Comparison of ENCODE assay signal across 11 cellular contexts in genomic region chr4:118282692-118283091, GRCh38.
DNase-seq lines count a peak whose midpoint lies in the region; ATAC-seq, FAIRE-seq and TF ChIP-seq lines count a peak whose summit lies in the region.
"Had no signal": no experiment of that assay in that cellular context is flagged by ENCODE, and none has a peak within 500 bp of the region (broad histone marks: within the 10 kb centered on the region; RNA-seq: fewer than 3 reads in every experiment).

No MANE protein-coding gene starts in this region.

- H3F3A ChIP-seq in PC-3 (ENCODE audit: low read length, unreplicated experiment), result peaks cover 24% of the 10 kb centered on the region

- H3K4me3 ChIP-seq in A549, result no peak overlapping the region
- H3K4me3 ChIP-seq in PC-3 (ENCODE audit: low read length), result no peak overlapping the region
- no peak overlapping the region for H3K4me3 ChIP-seq in endodermal cell (ENCODE audit: low read length)
- H3K4me3 ChIP-seq in right cardiac atrium (ENCODE audit: low read length), result no peak overlapping the region
- H3K4me3 ChIP-seq: SJSA1 had no signal

- H3K9me3 Mint-ChIP-seq in endodermal cell, result no peaks in the 10 kb centered on the region
- H3K9me3 Mint-ChIP-seq: stimulated activated naive CD8-positive, alpha-beta T cell treated with anti-CD3 and anti-CD28 coated beads, Interleukin-15, amount 100 ng/mL, for 72 hours had no signal

- H3K9me3 ChIP-seq in A549 (no peaks in the 10 kb centered on the region), PC-3 (ENCODE audit: low read length) (no peaks in the 10 kb centered on the region), endodermal cell (ENCODE audit: control insufficient read depth, low read length) (no peaks in the 10 kb centered on the region), right cardiac atrium (ENCODE audit: control insufficient read depth, low read length) (no peaks in the 10 kb centered on the region)
- H3K9me3 ChIP-seq: SJSA1 had no signal

- FAIRE-seq in A549 (lab: Jason Lieb, UNC), result no peak

- 13% methylated on average over 4 of the region's 4 CpGs for WGBS in A549 (ENCODE audit: missing lambda C conversion rate)
- WGBS in endodermal cell (ENCODE audit: insufficient coverage in 1 of 2, insufficient read length in 1 of 2), 2 experiments, result 87 to 94% methylated on average over 4 of the region's 4 CpGs
- 54% methylated on average over 4 of the region's 4 CpGs for WGBS in right cardiac atrium

- peaks cover 10% of the 10 kb centered on the region for H3K36me3 Mint-ChIP-seq in endodermal cell (ENCODE audit: low read depth)

- H3K9ac ChIP-seq in PC-3 (ENCODE audit: low read length) (no peak overlapping the region), endodermal cell (ENCODE audit: extremely low read depth, low read length, poor library complexity, severe bottlenecking) (no peak overlapping the region)

- POLR2A ChIA-PET in A549 (lab: Yijun Ruan, JAX), result no interaction called here
- POLR2A ChIA-PET in PC-3 (lab: Charles Lee; ENCODE audit: unreplicated experiment), result no interaction called here

- no peaks in the 10 kb centered on the region for H3K9me2 ChIP-seq in PC-3 (replicated peaks; ENCODE audit: low read length)

- H3K36me3 ChIP-seq in PC-3 (ENCODE audit: low read depth, low read length) (peaks cover 27% of the 10 kb centered on the region), endodermal cell (ENCODE audit: control insufficient read depth, insufficient read depth, low read length) (peaks cover 27% of the 10 kb centered on the region)

- no peak for TF ChIP-seq POLR2A in A549 (IDR thresholded peaks at IDR 0.05; ENCODE audit: low read length)

- no peak for TF ChIP-seq RAD21 in A549 (conservative IDR thresholded peaks at IDR 0.05 in 1 of 2, IDR thresholded peaks at IDR 0.05 in 1 of 2)

- H4K20me1 ChIP-seq in PC-3 (ENCODE audit: low read length), result peaks cover 31% of the 10 kb centered on the region

- H3K27me3 Mint-ChIP-seq in endodermal cell (ENCODE audit: insufficient read depth), result no peaks in the 10 kb centered on the region
- H3K27me3 Mint-ChIP-seq: stimulated activated naive CD8-positive, alpha-beta T cell treated with anti-CD3 and anti-CD28 coated beads, Interleukin-15, amount 100 ng/mL, for 72 hours had no signal

- TF ChIP-seq CTCF in A549 (IDR thresholded peaks at IDR 0.05) (no peak), PC-3 (conservative IDR thresholded peaks at IDR 0.05; ENCODE audit: low read depth, low read length) (no peak), endodermal cell (conservative IDR thresholded peaks at IDR 0.05) (no peak), GM10266 (IDR thresholded peaks at IDR 0.05; ENCODE audit: control insufficient read depth, insufficient read depth, low read depth, missing control alignments) (no peak)

- TF ChIP-seq EP300 in A549 (IDR thresholded peaks at IDR 0.05), result no peak

- H3K27me3 ChIP-seq in PC-3 (ENCODE audit: low read length), result no peaks in the 10 kb centered on the region
- no peaks in the 10 kb centered on the region for H3K27me3 ChIP-seq in endodermal cell (ENCODE audit: control insufficient read depth, insufficient read depth, low read length, poor library complexity, severe bottlenecking)
- H3K27me3 ChIP-seq in right cardiac atrium (ENCODE audit: control insufficient read depth, insufficient read depth), result no peaks in the 10 kb centered on the region
- H3K27me3 ChIP-seq: SJSA1 had no signal

- peaks cover 21% of the 10 kb centered on the region for H3K79me2 ChIP-seq in PC-3 (ENCODE audit: low read length)

- H3K4me1 ChIP-seq in A549, result peaks cover 22% of the 10 kb centered on the region
- peaks cover 12% of the 10 kb centered on the region for H3K4me1 ChIP-seq in PC-3 (ENCODE audit: insufficient read depth, low read length)
- peaks cover 3% of the 10 kb centered on the region for H3K4me1 ChIP-seq in endodermal cell (ENCODE audit: control insufficient read depth, insufficient read depth, low read length)
- H3K4me1 ChIP-seq in right cardiac atrium (ENCODE audit: control insufficient read depth, insufficient read depth, low read length), result no peaks in the 10 kb centered on the region

- intact Hi-C loops in PC-3 (cut with micrococcal nuclease), result loop anchor here (5.0 to 10.0 kb wide), 3 partner anchors 45 to 312 kb away; no protein-coding TSS in a partner anchor
- intact Hi-C loops in right cardiac atrium (cut with DNase I), result no loop called here

- H3K4me2 ChIP-seq in A549 (no peak overlapping the region), PC-3 (ENCODE audit: low read length) (no peak overlapping the region)

- BruUV-seq in PC-3 (replicated peaks; lab: Mats Ljungman, UMichigan), result no TSS peak

- no peak for DNase-seq in A549 (ENCODE audit: low read depth in 1 of 2, low spot score in 1 of 2)
- DNase-seq in GM03348 (ENCODE audit: low spot score), result peak; percentile 66
- peak; percentile 59 for DNase-seq in PC-3
- DNase-seq in endodermal cell, result peak; percentile 54
- no peak for DNase-seq in GM10266 (ENCODE audit: extremely low spot score)
- no peak for DNase-seq in DMS153 treated with DMSO at 0.1 percent for 48 hours (lab: John Stamatoyannopoulos, UW; ENCODE audit: unreplicated experiment)
- no peak for DNase-seq in NCI-H526 treated with DMSO at 0.1 percent for 48 hours (lab: John Stamatoyannopoulos, UW)
- DNase-seq in right cardiac atrium, result no peak
- DNase-seq: GF-D8; stimulated activated naive CD8-positive, alpha-beta T cell treated with anti-CD3 and anti-CD28 coated beads, Interleukin-15, amount 100 ng/mL, for 72 hours had no signal

- H3K27ac ChIP-seq in A549 (no peak overlapping the region), PC-3 (ENCODE audit: low read length) (no peak overlapping the region), endodermal cell (ENCODE audit: low read depth, low read length) (no peak overlapping the region), right cardiac atrium (ENCODE audit: low read length) (no peak overlapping the region)
- H3K27ac ChIP-seq: SJSA1 had no signal

- no peak overlapping the region for H2AFZ ChIP-seq in PC-3 (ENCODE audit: low read length)

- ATAC-seq in A549, result peak; percentile 26 to 34; a peak in 2 of 6 replicates
- ATAC-seq in PC-3, result no peak
- no peak for ATAC-seq in right cardiac atrium
- ATAC-seq: stimulated activated naive CD8-positive, alpha-beta T cell treated with anti-CD3 and anti-CD28 coated beads, Interleukin-15, amount 100 ng/mL, for 72 hours had no signal

- H3K27ac Mint-ChIP-seq in endodermal cell, result no peak overlapping the region
- H3K27ac Mint-ChIP-seq: stimulated activated naive CD8-positive, alpha-beta T cell treated with anti-CD3 and anti-CD28 coated beads, Interleukin-15, amount 100 ng/mL, for 72 hours had no signal

- H3K4me3 Mint-ChIP-seq in endodermal cell, result no peak overlapping the region

- peaks cover 17% of the 10 kb centered on the region for H3K4me1 Mint-ChIP-seq in endodermal cell

- CTCF ChIA-PET in A549 (lab: Yijun Ruan, JAX) (no interaction called here), PC-3 (lab: Charles Lee) (no interaction called here)

TF ChIP-seq in A549, 52 proteins besides CTCF, POLR2A, EP300 and RAD21:
- TF ChIP-seq NR3C1 (IDR thresholded peaks at IDR 0.05) (no peak), ZFP36 (IDR thresholded peaks at IDR 0.05; ENCODE audit: borderline replicate concordance, partially characterized antibody) (no peak)

Comparison
In these comparisons a context has a peak if more than half of its experiments do, and no peak if none do; other contexts are left out.
1. ATAC-seq: peak in A549 (2 of 2); none in PC-3 (single experiment) and right cardiac atrium (0 of 2).
2. DNase-seq: peak in GM03348 (single experiment), PC-3 (single experiment) and endodermal cell (single experiment); none in A549 (0 of 2), GM10266 (single experiment), DMS153 treated with DMSO at 0.1 percent for 48 hours (single experiment), NCI-H526 treated with DMSO at 0.1 percent for 48 hours (single experiment) and right cardiac atrium (0 of 3).